Comparison of ENCODE assay signal across 1 cellular context in genomic region chr12:121399391-121400331, GRCh38.
TF ChIP-seq lines count a peak whose summit lies in the region.

Gene RNF34 (plus strand): TSS chr12:121400118. CDS start chr12:121400213, 95 bp downstream.

TF ChIP-seq in HepG2, 621 proteins besides CTCF, POLR2A, EP300 and RAD21 (continued from another document and continues in another):
- TF ChIP-seq ZNF577 (CRISPR knock-in tag; IDR thresholded peaks at IDR 0.05; ENCODE audit: borderline replicate concordance, low read depth) (no peak), MTA3 (CRISPR knock-in tag; IDR thresholded peaks at IDR 0.05) (no peak), ZMYM4 (CRISPR knock-in tag; IDR thresholded peaks at IDR 0.05) (no peak; the same call in 1 of the 2 replicates), ATF1 (CRISPR knock-in tag; IDR thresholded peaks at IDR 0.05) (peak; percentile 84; the same call in 1 of the 2 replicates), RBM39 (IDR thresholded peaks at IDR 0.05; ENCODE audit: low read depth, low read length, poor library complexity, severe bottlenecking) (no peak), ZNF792 (CRISPR knock-in tag; IDR thresholded peaks at IDR 0.05) (peak; percentile 86), KLF12 (CRISPR knock-in tag; IDR thresholded peaks at IDR 0.05; ENCODE audit: borderline replicate concordance) (peak; percentile 94), ZNF713 (CRISPR knock-in tag; IDR thresholded peaks at IDR 0.05) (no peak), RBAK (CRISPR knock-in tag; IDR thresholded peaks at IDR 0.05) (no peak), PRMT3 (CRISPR knock-in tag; IDR thresholded peaks at IDR 0.05; ENCODE audit: borderline replicate concordance, low read depth) (no peak), STAG1 (CRISPR knock-in tag; IDR thresholded peaks at IDR 0.05) (no peak), KDM4B (CRISPR knock-in tag; IDR thresholded peaks at IDR 0.05) (no peak), NONO (IDR thresholded peaks at IDR 0.05) (no peak), NONO (CRISPR knock-in tag; conservative IDR thresholded peaks at IDR 0.05) (peak; percentile 79), ZNF430 (CRISPR knock-in tag; IDR thresholded peaks at IDR 0.05) (peak; percentile 66), ZNF264 (CRISPR knock-in tag; IDR thresholded peaks at IDR 0.05) (peak; percentile 65), ZNF589 (CRISPR knock-in tag; conservative IDR thresholded peaks at IDR 0.05) (no peak; the same call in 1 of the 2 replicates), ZNF207 (IDR thresholded peaks at IDR 0.05; ENCODE audit: borderline replicate concordance) (no peak), KLF13 (CRISPR knock-in tag; IDR thresholded peaks at IDR 0.05) (no peak), TAF15 (IDR thresholded peaks at IDR 0.05; ENCODE audit: low read depth, low read length, poor library complexity, severe bottlenecking) (peak; percentile 56), MXI1 (IDR thresholded peaks at IDR 0.05; ENCODE audit: borderline replicate concordance, low read depth, low read length) (peak; percentile 88; the same call in 1 of the 3 replicates), ZNF839 (CRISPR knock-in tag; IDR thresholded peaks at IDR 0.05; ENCODE audit: borderline replicate concordance) (no peak; the same call in 1 of the 2 replicates), SNAI1 (CRISPR knock-in tag; IDR thresholded peaks at IDR 0.05; ENCODE audit: borderline replicate concordance) (peak; percentile 77; the same call in 1 of the 2 replicates), ZNF503 (CRISPR knock-in tag; IDR thresholded peaks at IDR 0.05) (no peak), HMGXB3 (CRISPR knock-in tag; IDR thresholded peaks at IDR 0.05; ENCODE audit: borderline replicate concordance) (no peak)
- TF ChIP-seq, protein P1, sequence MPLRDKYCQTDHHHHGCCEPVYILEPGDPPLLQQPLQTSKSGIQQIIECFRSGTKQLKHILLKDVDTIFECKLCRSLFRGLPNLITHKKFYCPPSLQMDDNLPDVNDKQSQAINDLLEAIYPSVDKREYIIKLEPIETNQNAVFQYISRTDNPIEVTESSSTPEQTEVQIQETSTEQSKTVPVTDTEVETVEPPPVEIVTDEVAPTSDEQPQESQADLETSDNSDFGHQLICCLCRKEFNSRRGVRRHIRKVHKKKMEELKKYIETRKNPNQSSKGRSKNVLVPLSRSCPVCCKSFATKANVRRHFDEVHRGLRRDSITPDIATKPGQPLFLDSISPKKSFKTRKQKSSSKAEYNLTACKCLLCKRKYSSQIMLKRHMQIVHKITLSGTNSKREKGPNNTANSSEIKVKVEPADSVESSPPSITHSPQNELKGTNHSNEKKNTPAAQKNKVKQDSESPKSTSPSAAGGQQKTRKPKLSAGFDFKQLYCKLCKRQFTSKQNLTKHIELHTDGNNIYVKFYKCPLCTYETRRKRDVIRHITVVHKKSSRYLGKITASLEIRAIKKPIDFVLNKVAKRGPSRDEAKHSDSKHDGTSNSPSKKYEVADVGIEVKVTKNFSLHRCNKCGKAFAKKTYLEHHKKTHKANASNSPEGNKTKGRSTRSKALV (CRISPR knock-in tag; IDR thresholded peaks at IDR 0.05), result peak; percentile 56; the same call in 1 of the 2 replicates
- TF ChIP-seq, protein P2, sequence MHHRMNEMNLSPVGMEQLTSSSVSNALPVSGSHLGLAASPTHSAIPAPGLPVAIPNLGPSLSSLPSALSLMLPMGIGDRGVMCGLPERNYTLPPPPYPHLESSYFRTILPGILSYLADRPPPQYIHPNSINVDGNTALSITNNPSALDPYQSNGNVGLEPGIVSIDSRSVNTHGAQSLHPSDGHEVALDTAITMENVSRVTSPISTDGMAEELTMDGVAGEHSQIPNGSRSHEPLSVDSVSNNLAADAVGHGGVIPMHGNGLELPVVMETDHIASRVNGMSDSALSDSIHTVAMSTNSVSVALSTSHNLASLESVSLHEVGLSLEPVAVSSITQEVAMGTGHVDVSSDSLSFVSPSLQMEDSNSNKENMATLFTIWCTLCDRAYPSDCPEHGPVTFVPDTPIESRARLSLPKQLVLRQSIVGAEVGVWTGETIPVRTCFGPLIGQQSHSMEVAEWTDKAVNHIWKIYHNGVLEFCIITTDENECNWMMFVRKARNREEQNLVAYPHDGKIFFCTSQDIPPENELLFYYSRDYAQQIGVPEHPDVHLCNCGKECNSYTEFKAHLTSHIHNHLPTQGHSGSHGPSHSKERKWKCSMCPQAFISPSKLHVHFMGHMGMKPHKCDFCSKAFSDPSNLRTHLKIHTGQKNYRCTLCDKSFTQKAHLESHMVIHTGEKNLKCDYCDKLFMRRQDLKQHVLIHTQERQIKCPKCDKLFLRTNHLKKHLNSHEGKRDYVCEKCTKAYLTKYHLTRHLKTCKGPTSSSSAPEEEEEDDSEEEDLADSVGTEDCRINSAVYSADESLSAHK (CRISPR knock-in tag; IDR thresholded peaks at IDR 0.05; ENCODE audit: borderline replicate concordance), result no peak
- TF ChIP-seq, protein P3, sequence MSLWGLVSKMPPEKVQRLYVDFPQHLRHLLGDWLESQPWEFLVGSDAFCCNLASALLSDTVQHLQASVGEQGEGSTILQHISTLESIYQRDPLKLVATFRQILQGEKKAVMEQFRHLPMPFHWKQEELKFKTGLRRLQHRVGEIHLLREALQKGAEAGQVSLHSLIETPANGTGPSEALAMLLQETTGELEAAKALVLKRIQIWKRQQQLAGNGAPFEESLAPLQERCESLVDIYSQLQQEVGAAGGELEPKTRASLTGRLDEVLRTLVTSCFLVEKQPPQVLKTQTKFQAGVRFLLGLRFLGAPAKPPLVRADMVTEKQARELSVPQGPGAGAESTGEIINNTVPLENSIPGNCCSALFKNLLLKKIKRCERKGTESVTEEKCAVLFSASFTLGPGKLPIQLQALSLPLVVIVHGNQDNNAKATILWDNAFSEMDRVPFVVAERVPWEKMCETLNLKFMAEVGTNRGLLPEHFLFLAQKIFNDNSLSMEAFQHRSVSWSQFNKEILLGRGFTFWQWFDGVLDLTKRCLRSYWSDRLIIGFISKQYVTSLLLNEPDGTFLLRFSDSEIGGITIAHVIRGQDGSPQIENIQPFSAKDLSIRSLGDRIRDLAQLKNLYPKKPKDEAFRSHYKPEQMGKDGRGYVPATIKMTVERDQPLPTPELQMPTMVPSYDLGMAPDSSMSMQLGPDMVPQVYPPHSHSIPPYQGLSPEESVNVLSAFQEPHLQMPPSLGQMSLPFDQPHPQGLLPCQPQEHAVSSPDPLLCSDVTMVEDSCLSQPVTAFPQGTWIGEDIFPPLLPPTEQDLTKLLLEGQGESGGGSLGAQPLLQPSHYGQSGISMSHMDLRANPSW (CRISPR knock-in tag; IDR thresholded peaks at IDR 0.05; ENCODE audit: borderline replicate concordance), result peak; percentile 43; the same call in 1 of the 2 replicates
- TF ChIP-seq, protein P4, sequence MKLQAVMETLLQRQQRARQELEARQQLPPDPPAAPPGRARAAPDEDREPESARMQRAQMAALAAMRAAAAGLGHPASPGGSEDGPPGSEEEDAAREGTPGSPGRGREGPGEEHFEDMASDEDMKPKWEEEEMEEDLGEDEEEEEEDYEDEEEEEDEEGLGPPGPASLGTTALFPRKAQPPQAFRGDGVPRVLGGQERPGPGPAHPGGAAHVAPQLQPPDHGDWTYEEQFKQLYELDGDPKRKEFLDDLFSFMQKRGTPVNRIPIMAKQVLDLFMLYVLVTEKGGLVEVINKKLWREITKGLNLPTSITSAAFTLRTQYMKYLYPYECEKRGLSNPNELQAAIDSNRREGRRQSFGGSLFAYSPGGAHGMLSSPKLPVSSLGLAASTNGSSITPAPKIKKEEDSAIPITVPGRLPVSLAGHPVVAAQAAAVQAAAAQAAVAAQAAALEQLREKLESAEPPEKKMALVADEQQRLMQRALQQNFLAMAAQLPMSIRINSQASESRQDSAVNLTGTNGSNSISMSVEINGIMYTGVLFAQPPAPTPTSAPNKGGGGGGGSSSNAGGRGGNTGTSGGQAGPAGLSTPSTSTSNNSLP (IDR thresholded peaks at IDR 0.05; ENCODE audit: low read depth, low read length), result no peak
- TF ChIP-seq, protein P5, sequence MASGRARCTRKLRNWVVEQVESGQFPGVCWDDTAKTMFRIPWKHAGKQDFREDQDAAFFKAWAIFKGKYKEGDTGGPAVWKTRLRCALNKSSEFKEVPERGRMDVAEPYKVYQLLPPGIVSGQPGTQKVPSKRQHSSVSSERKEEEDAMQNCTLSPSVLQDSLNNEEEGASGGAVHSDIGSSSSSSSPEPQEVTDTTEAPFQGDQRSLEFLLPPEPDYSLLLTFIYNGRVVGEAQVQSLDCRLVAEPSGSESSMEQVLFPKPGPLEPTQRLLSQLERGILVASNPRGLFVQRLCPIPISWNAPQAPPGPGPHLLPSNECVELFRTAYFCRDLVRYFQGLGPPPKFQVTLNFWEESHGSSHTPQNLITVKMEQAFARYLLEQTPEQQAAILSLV (CRISPR knock-in tag; IDR thresholded peaks at IDR 0.05; ENCODE audit: borderline replicate concordance), result no peak
- TF ChIP-seq, protein P6, sequence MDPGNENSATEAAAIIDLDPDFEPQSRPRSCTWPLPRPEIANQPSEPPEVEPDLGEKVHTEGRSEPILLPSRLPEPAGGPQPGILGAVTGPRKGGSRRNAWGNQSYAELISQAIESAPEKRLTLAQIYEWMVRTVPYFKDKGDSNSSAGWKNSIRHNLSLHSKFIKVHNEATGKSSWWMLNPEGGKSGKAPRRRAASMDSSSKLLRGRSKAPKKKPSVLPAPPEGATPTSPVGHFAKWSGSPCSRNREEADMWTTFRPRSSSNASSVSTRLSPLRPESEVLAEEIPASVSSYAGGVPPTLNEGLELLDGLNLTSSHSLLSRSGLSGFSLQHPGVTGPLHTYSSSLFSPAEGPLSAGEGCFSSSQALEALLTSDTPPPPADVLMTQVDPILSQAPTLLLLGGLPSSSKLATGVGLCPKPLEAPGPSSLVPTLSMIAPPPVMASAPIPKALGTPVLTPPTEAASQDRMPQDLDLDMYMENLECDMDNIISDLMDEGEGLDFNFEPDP (CRISPR knock-in tag; conservative IDR thresholded peaks at IDR 0.05), result 0 out of 2 replicates have a peak, but pooled peaks have one; percentile 40
- TF ChIP-seq, protein P7, sequence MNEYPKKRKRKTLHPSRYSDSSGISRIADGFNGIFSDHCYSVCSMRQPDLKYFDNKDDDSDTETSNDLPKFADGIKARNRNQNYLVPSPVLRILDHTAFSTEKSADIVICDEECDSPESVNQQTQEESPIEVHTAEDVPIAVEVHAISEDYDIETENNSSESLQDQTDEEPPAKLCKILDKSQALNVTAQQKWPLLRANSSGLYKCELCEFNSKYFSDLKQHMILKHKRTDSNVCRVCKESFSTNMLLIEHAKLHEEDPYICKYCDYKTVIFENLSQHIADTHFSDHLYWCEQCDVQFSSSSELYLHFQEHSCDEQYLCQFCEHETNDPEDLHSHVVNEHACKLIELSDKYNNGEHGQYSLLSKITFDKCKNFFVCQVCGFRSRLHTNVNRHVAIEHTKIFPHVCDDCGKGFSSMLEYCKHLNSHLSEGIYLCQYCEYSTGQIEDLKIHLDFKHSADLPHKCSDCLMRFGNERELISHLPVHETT (CRISPR knock-in tag; conservative IDR thresholded peaks at IDR 0.05), result peak; percentile 63
- TF ChIP-seq, protein P8, sequence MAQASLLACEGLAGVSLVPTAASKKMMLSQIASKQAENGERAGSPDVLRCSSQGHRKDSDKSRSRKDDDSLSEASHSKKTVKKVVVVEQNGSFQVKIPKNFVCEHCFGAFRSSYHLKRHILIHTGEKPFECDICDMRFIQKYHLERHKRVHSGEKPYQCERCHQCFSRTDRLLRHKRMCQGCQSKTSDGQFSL (CRISPR knock-in tag; IDR thresholded peaks at IDR 0.05), result no peak
- TF ChIP-seq, protein P9, sequence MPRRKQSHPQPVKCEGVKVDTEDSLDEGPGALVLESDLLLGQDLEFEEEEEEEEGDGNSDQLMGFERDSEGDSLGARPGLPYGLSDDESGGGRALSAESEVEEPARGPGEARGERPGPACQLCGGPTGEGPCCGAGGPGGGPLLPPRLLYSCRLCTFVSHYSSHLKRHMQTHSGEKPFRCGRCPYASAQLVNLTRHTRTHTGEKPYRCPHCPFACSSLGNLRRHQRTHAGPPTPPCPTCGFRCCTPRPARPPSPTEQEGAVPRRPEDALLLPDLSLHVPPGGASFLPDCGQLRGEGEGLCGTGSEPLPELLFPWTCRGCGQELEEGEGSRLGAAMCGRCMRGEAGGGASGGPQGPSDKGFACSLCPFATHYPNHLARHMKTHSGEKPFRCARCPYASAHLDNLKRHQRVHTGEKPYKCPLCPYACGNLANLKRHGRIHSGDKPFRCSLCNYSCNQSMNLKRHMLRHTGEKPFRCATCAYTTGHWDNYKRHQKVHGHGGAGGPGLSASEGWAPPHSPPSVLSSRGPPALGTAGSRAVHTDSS (CRISPR knock-in tag; conservative IDR thresholded peaks at IDR 0.05), result no peak
